17 cellular contexts compared by ENCODE assay signal in genomic region chr7:124843336-124843735, GRCh38.
"Had no signal": no experiment of that assay in that cellular context is flagged by ENCODE, and none has a peak within 500 bp of the region (broad histone marks: within the 10 kb centered on the region; RNA-seq: fewer than 3 reads in every experiment).

No MANE protein-coding gene starts in this region.

- H3K9me3 Mint-ChIP-seq: activated CD8-positive, alpha-beta T cell treated with anti-CD3 and anti-CD28 coated beads for 36 hours; activated T-cell treated with anti-CD3 and anti-CD28 coated beads, Interleukin-2, amount 50 U/mL, for 72 hours; dendritic cell treated with granulocyte-macrophage colony-stimulating factor and Interleukin-4, amounts not matched to agents 40 ng/mL and 50 ng/mL, for 4 days; immature natural killer cell; stimulated activated memory B cell treated with anti-CD40 and anti-IgM and Interleukin-4, amounts not matched to agents 10 μg/mL and 1 μg/mL and 100 μg/mL, for 72 hours had no signal

- H3K4me3 Mint-ChIP-seq: activated CD4-positive, alpha-beta T cell treated with anti-CD3 and anti-CD28 coated beads for 36 hours; activated CD8-positive, alpha-beta T cell treated with anti-CD3 and anti-CD28 coated beads for 36 hours; activated T-cell treated with anti-CD3 and anti-CD28 coated beads, Interleukin-2, amount 50 U/mL, for 72 hours; dendritic cell treated with granulocyte-macrophage colony-stimulating factor and Interleukin-4, amounts not matched to agents 40 ng/mL and 50 ng/mL, for 4 days; immature natural killer cell; naive thymus-derived CD4-positive, alpha-beta T cell; stimulated activated memory B cell treated with anti-CD40 and anti-IgM and Interleukin-4, amounts not matched to agents 10 μg/mL and 1 μg/mL and 100 μg/mL, for 72 hours had no signal

- H3K4me3 ChIP-seq: esophagus muscularis mucosa, lung, prostate gland, right lobe of liver, upper lobe of left lung had no signal

- ATAC-seq: activated CD4-positive, alpha-beta T cell treated with anti-CD3 and anti-CD28 coated beads for 36 hours; activated CD8-positive, alpha-beta T cell treated with anti-CD3 and anti-CD28 coated beads for 36 hours; activated T-cell treated with anti-CD3 and anti-CD28 coated beads, Interleukin-2, amount 50 U/mL, for 72 hours; naive thymus-derived CD4-positive, alpha-beta T cell; right lobe of liver; stimulated activated memory B cell treated with anti-CD40 and anti-IgM and Interleukin-4, amounts not matched to agents 10 μg/mL and 1 μg/mL and 100 μg/mL, for 72 hours had no signal

- H3K27ac Mint-ChIP-seq: activated CD4-positive, alpha-beta T cell treated with anti-CD3 and anti-CD28 coated beads for 36 hours; activated CD8-positive, alpha-beta T cell treated with anti-CD3 and anti-CD28 coated beads for 36 hours; activated T-cell treated with anti-CD3 and anti-CD28 coated beads, Interleukin-2, amount 50 U/mL, for 72 hours; dendritic cell treated with granulocyte-macrophage colony-stimulating factor and Interleukin-4, amounts not matched to agents 40 ng/mL and 50 ng/mL, for 4 days; immature natural killer cell; stimulated activated memory B cell treated with anti-CD40 and anti-IgM and Interleukin-4, amounts not matched to agents 10 μg/mL and 1 μg/mL and 100 μg/mL, for 72 hours had no signal

- DNase-seq: activated CD4-positive, alpha-beta T cell treated with anti-CD3 and anti-CD28 coated beads for 36 hours; activated CD8-positive, alpha-beta memory T cell treated with anti-CD3 and anti-CD28 coated beads, Interleukin-2, amount 50 U/mL, for 4 hours; activated CD8-positive, alpha-beta T cell treated with anti-CD3 and anti-CD28 coated beads for 36 hours; activated naive CD4-positive, alpha-beta T cell treated with Interleukin-2 at 50 U/mL for 16 hours; activated T-cell treated with anti-CD3 and anti-CD28 coated beads, Interleukin-2, amount 50 U/mL, for 72 hours; brain microvascular endothelial cell; immature natural killer cell; naive thymus-derived CD4-positive, alpha-beta T cell; nucleus accumbens; right lobe of liver; upper lobe of left lung; WERI-Rb-1 had no signal

- H3K27me3 Mint-ChIP-seq: activated CD4-positive, alpha-beta T cell treated with anti-CD3 and anti-CD28 coated beads for 36 hours; activated CD8-positive, alpha-beta T cell treated with anti-CD3 and anti-CD28 coated beads for 36 hours; dendritic cell treated with granulocyte-macrophage colony-stimulating factor and Interleukin-4, amounts not matched to agents 40 ng/mL and 50 ng/mL, for 4 days; naive thymus-derived CD4-positive, alpha-beta T cell; stimulated activated memory B cell treated with anti-CD40 and anti-IgM and Interleukin-4, amounts not matched to agents 10 μg/mL and 1 μg/mL and 100 μg/mL, for 72 hours had no signal

- H3K4me1 Mint-ChIP-seq: immature natural killer cell had no signal
